In the genomic region with DNA sequence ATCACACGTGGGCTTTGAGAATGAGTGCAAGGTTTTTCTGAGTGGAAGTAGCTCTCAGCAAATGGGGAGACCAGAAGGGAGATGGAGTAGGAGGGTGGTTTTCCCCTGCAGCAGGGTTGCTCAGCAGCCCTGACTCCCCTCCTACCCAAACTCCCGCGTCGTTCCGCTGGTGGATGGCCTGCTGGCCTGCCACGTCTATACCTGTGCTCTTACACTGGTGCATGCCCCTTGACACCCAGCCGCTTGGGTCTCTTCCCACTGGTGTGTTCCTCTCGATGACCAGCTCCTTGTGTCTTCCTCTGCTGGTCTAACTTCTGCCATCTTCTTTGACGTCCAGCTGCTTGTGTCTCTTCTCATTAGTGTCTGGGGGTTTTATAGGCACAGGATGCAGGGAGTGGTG, we compare ENCODE assay signal across 17 cellular contexts.
DNase-seq lines count a peak whose midpoint lies in the region; ATAC-seq and TF ChIP-seq lines count a peak whose summit lies in the region.
"Had no signal": no experiment of that assay in that cellular context is flagged by ENCODE, and none has a peak within 500 bp of the region (broad histone marks: within the 10 kb centered on the region; RNA-seq: fewer than 3 reads in every experiment).

No MANE protein-coding gene starts in this region.

- no peak overlapping the region for H3K4me2 ChIP-seq in DND-41 (ENCODE audit: insufficient read depth, low read length)
- no peak overlapping the region for H3K4me2 ChIP-seq in SU-DHL-6 (ENCODE audit: low read depth, low read length, poor library complexity, severe bottlenecking)
- H3K4me2 ChIP-seq in osteoblast (ENCODE audit: insufficient read depth, low read length), result no peak overlapping the region
- H3K4me2 ChIP-seq: A549 had no signal

- H3K9ac ChIP-seq in DND-41 (ENCODE audit: low read depth, low read length), result no peak overlapping the region
- H3K9ac ChIP-seq in SU-DHL-6 (ENCODE audit: low read length), result no peak overlapping the region

- no peaks in the 10 kb centered on the region for H3K9me2 ChIP-seq in SU-DHL-6 (replicated peaks; ENCODE audit: insufficient read depth, low read length)

- no peak overlapping the region for H3K4me3 Mint-ChIP-seq in stimulated activated effector memory CD8-positive, alpha-beta T cell treated with anti-CD3 and anti-CD28 coated beads, Interleukin-12 subunit alpha, Interleukin-12 subunit beta, amount 100 ng/mL, for 72 hours
- H3K4me3 Mint-ChIP-seq in MCF 10A (ENCODE audit: unreplicated experiment), result no peak overlapping the region
- no peak overlapping the region for H3K4me3 Mint-ChIP-seq in activated CD8-positive, alpha-beta memory T cell treated with anti-CD3 and anti-CD28 coated beads, Interleukin-2, amount 10 ng/mL, durations not matched to agents 7 days and 5 days
- H3K4me3 Mint-ChIP-seq: CD14-positive monocyte; CD8-positive, alpha-beta T cell had no signal

- H3K36me3 Mint-ChIP-seq in stimulated activated effector memory CD8-positive, alpha-beta T cell treated with anti-CD3 and anti-CD28 coated beads, Interleukin-12 subunit alpha, Interleukin-12 subunit beta, amount 100 ng/mL, for 72 hours, result no peaks in the 10 kb centered on the region
- peaks cover 6% of the 10 kb centered on the region for H3K36me3 Mint-ChIP-seq in MCF 10A (ENCODE audit: insufficient read depth, unreplicated experiment)
- no peaks in the 10 kb centered on the region for H3K36me3 Mint-ChIP-seq in activated CD8-positive, alpha-beta memory T cell treated with anti-CD3 and anti-CD28 coated beads, Interleukin-2, amount 10 ng/mL, durations not matched to agents 7 days and 5 days
- H3K36me3 Mint-ChIP-seq: CD14-positive monocyte; CD8-positive, alpha-beta T cell had no signal

- H4K20me1 ChIP-seq in DND-41 (ENCODE audit: insufficient read depth, low read length) (no peaks in the 10 kb centered on the region), SU-DHL-6 (ENCODE audit: low read depth, low read length) (no peaks in the 10 kb centered on the region), osteoblast (ENCODE audit: insufficient read depth, low read length) (no peaks in the 10 kb centered on the region)

- peaks cover 16% of the 10 kb centered on the region for H3K4me1 ChIP-seq in DND-41 (ENCODE audit: insufficient read depth, low read length)
- no peaks in the 10 kb centered on the region for H3K4me1 ChIP-seq in osteoblast (ENCODE audit: insufficient read depth, low read length)
- H3K4me1 ChIP-seq: A549, BE2C had no signal

- no peak overlapping the region for H3K27ac Mint-ChIP-seq in stimulated activated effector memory CD8-positive, alpha-beta T cell treated with anti-CD3 and anti-CD28 coated beads, Interleukin-12 subunit alpha, Interleukin-12 subunit beta, amount 100 ng/mL, for 72 hours
- no peak overlapping the region for H3K27ac Mint-ChIP-seq in MCF 10A (ENCODE audit: low read depth, unreplicated experiment)
- H3K27ac Mint-ChIP-seq in activated CD8-positive, alpha-beta memory T cell treated with anti-CD3 and anti-CD28 coated beads, Interleukin-2, amount 10 ng/mL, durations not matched to agents 7 days and 5 days, result no peak overlapping the region
- H3K27ac Mint-ChIP-seq: CD14-positive monocyte; CD8-positive, alpha-beta T cell had no signal

- no peak for ATAC-seq in DND-41 (ENCODE audit: insufficient read depth, low read depth)
- ATAC-seq in stimulated activated effector memory CD8-positive, alpha-beta T cell treated with anti-CD3 and anti-CD28 coated beads, Interleukin-12 subunit alpha, Interleukin-12 subunit beta, amount 100 ng/mL, for 72 hours, result peak; percentile 31
- no peak for ATAC-seq in activated CD8-positive, alpha-beta memory T cell treated with anti-CD3 and anti-CD28 coated beads, Interleukin-2, amount 10 ng/mL, durations not matched to agents 7 days and 5 days
- ATAC-seq: A549; CD8-positive, alpha-beta T cell; HCT116 had no signal

- H3K36me3 ChIP-seq in DND-41 (ENCODE audit: insufficient read depth, low read length), result no peaks in the 10 kb centered on the region
- H3K36me3 ChIP-seq in SU-DHL-6 (ENCODE audit: low read length), result no peaks in the 10 kb centered on the region
- H3K36me3 ChIP-seq in osteoblast (ENCODE audit: insufficient read depth, low read length), result no peaks in the 10 kb centered on the region
- H3K36me3 ChIP-seq: BE2C had no signal

- no peaks in the 10 kb centered on the region for H3K27me3 Mint-ChIP-seq in MCF 10A (ENCODE audit: insufficient read depth, unreplicated experiment)
- no peaks in the 10 kb centered on the region for H3K27me3 Mint-ChIP-seq in activated CD8-positive, alpha-beta memory T cell treated with anti-CD3 and anti-CD28 coated beads, Interleukin-2, amount 10 ng/mL, durations not matched to agents 7 days and 5 days

- no TSS peak for BruUV-seq in MCF 10A (replicated peaks; lab: Mats Ljungman, UMichigan)

- POLR2A ChIA-PET in HEK293T (lab: Yijun Ruan, JAX) (no interaction called here), MCF 10A (lab: Yijun Ruan, JAX) (no interaction called here)

- intact Hi-C loops in MCF 10A (cut with micrococcal nuclease), result loop anchor here (10.0 kb wide), 4 partner anchors 219 to 899 kb away; no protein-coding TSS in a partner anchor

- CTCF ChIA-PET in HEK293T (lab: Yijun Ruan, JAX) (no interaction called here), MCF 10A (lab: Yijun Ruan, JAX) (interaction anchor here (0.6 kb wide), 1 partner anchor 1055 kb away, joined by 4 read pairs; no protein-coding TSS in a partner anchor)
- CTCF ChIA-PET in activated CD8-positive, alpha-beta memory T cell treated with anti-CD3 and anti-CD28 coated beads, Interleukin-2, amount 10 ng/mL, durations not matched to agents 7 days and 5 days (lab: Charles Lee), result no interaction called here

- H3K4me3 ChIP-seq in DND-41 (ENCODE audit: low read depth in 1 of 2, low read length in 2 of 2) (no peak overlapping the region), SU-DHL-6 (ENCODE audit: insufficient read depth, low read length, poor library complexity, severe bottlenecking) (no peak overlapping the region), osteoblast (ENCODE audit: insufficient read depth, low read length) (no peak overlapping the region)
- H3K4me3 ChIP-seq: A549 had no signal

- H3K4me1 Mint-ChIP-seq in stimulated activated effector memory CD8-positive, alpha-beta T cell treated with anti-CD3 and anti-CD28 coated beads, Interleukin-12 subunit alpha, Interleukin-12 subunit beta, amount 100 ng/mL, for 72 hours, result no peaks in the 10 kb centered on the region
- H3K4me1 Mint-ChIP-seq in MCF 10A (ENCODE audit: insufficient read depth, unreplicated experiment), result no peaks in the 10 kb centered on the region
- no peaks in the 10 kb centered on the region for H3K4me1 Mint-ChIP-seq in activated CD8-positive, alpha-beta memory T cell treated with anti-CD3 and anti-CD28 coated beads, Interleukin-2, amount 10 ng/mL, durations not matched to agents 7 days and 5 days
- H3K4me1 Mint-ChIP-seq: CD14-positive monocyte had no signal

- H3F3A ChIP-seq in SU-DHL-6 (ENCODE audit: insufficient read depth), result no peaks in the 10 kb centered on the region

- no peaks in the 10 kb centered on the region for H3K27me3 ChIP-seq in DND-41 (ENCODE audit: insufficient read depth, low read length, poor library complexity)
- H3K27me3 ChIP-seq in SU-DHL-6 (ENCODE audit: low read length), result no peaks in the 10 kb centered on the region
- H3K27me3 ChIP-seq in osteoblast (ENCODE audit: insufficient read depth, low read length), result no peaks in the 10 kb centered on the region
- H3K27me3 ChIP-seq: BE2C had no signal

- H3K9me3 Mint-ChIP-seq in stimulated activated effector memory CD8-positive, alpha-beta T cell treated with anti-CD3 and anti-CD28 coated beads, Interleukin-12 subunit alpha, Interleukin-12 subunit beta, amount 100 ng/mL, for 72 hours, result peaks cover 3% of the 10 kb centered on the region
- H3K9me3 Mint-ChIP-seq in MCF 10A (ENCODE audit: unreplicated experiment), result peaks cover 22% of the 10 kb centered on the region
- H3K9me3 Mint-ChIP-seq in activated CD8-positive, alpha-beta memory T cell treated with anti-CD3 and anti-CD28 coated beads, Interleukin-2, amount 10 ng/mL, durations not matched to agents 7 days and 5 days (ENCODE audit: low read depth), result no peaks in the 10 kb centered on the region
- H3K9me3 Mint-ChIP-seq: CD14-positive monocyte; CD8-positive, alpha-beta T cell had no signal

- H3K27ac ChIP-seq in DND-41 (ENCODE audit: low read length) (peak overlapping the region; percentile 5; the same call in 1 of the 2 replicates), SU-DHL-6 (ENCODE audit: low read depth, low read length) (no peak overlapping the region), osteoblast (ENCODE audit: low read depth, low read length) (no peak overlapping the region)
- H3K27ac ChIP-seq: A549 had no signal

- H2AFZ ChIP-seq in DND-41 (ENCODE audit: low read depth, low read length) (no peak overlapping the region; the same call in 1 of the 2 replicates), SU-DHL-6 (ENCODE audit: low read depth, low read length, severe bottlenecking) (peak overlapping the region; percentile 66), osteoblast (ENCODE audit: low read length) (no peak overlapping the region)

- TF ChIP-seq CTCF in DND-41 (IDR thresholded peaks at IDR 0.05; ENCODE audit: borderline replicate concordance, extremely low read depth, low read length, poor library complexity, severe bottlenecking) (no peak), SU-DHL-6 (IDR thresholded peaks at IDR 0.05; ENCODE audit: insufficient read depth, low read length, poor library complexity, severe bottlenecking) (no peak), MCF 10A (IDR thresholded peaks at IDR 0.05; ENCODE audit: unreplicated experiment) (no peak), osteoblast (IDR thresholded peaks at IDR 0.05; ENCODE audit: extremely low read depth, low read depth, low read length) (no peak)

- H3K79me2 ChIP-seq in DND-41 (ENCODE audit: insufficient read depth, low read length) (no peaks in the 10 kb centered on the region), SU-DHL-6 (ENCODE audit: insufficient read depth, low read length) (no peaks in the 10 kb centered on the region), osteoblast (ENCODE audit: insufficient read depth, low read length) (no peaks in the 10 kb centered on the region)

- H3K9me3 ChIP-seq in DND-41 (ENCODE audit: insufficient read depth, low read length, severe bottlenecking), result no peaks in the 10 kb centered on the region
- H3K9me3 ChIP-seq in SU-DHL-6 (ENCODE audit: insufficient read depth, low read length), result no peaks in the 10 kb centered on the region
- no peaks in the 10 kb centered on the region for H3K9me3 ChIP-seq in osteoblast (ENCODE audit: low read depth, low read length)
- H3K9me3 ChIP-seq: A549, BE2C had no signal

- DNase-seq in DND-41, result no peak
- peak; percentile 2 for DNase-seq in HEK293T (ENCODE audit: extremely low spot score)
- no peak for DNase-seq in stimulated activated effector memory CD8-positive, alpha-beta T cell treated with anti-CD3 and anti-CD28 coated beads, Interleukin-12 subunit alpha, Interleukin-12 subunit beta, amount 100 ng/mL, for 72 hours (ENCODE audit: low spot score in 2 of 2)
- DNase-seq in MCF 10A (ENCODE audit: unreplicated experiment), result no peak
- no peak for DNase-seq in osteoblast (ENCODE audit: insufficient read length, low spot score, missing footprints)
- no peak for DNase-seq in activated CD8-positive, alpha-beta memory T cell treated with anti-CD3 and anti-CD28 coated beads, Interleukin-2, amount 10 ng/mL, durations not matched to agents 7 days and 5 days
- DNase-seq: BE2C; CD8-positive, alpha-beta T cell; COR-L47; DMS153; DMS79 treated with DMSO at 0.1 percent for 48 hours; GDM1; IMR-90 had no signal

TF ChIP-seq in HEK293T, 16 proteins besides CTCF, POLR2A, EP300 and RAD21 (continues in another document):
- TF ChIP-seq BHLHE40 (IDR thresholded peaks at IDR 0.05; ENCODE audit: borderline replicate concordance), result no peak
